Comparison of ENCODE assay signal across 13 cellular contexts in the genomic region with DNA sequence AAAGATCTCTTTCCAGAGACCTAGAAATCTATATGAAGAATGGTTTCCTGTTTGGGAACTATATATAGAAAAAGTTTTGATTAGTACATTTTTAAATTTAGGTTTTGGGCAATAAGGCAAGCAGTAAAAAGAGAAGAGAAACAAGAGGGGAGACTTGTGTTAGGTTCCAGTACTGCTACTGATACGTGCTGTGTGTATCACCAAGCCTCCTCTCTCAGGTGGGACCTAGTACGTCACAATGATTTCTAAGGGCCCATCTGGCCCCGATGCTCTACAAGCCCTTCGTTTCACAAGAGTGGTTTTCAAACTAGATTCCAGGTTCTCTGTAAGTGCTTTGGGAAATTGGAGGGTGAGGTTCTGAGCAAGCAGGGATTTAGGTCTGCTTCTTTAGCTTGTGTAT. TPM values are rescaled to one million over a fixed set of nuclear protein-coding genes. Genes with fewer than 3 reads are reported as not detected.
DNase-seq lines count a peak whose midpoint lies in the region; ATAC-seq and TF ChIP-seq lines count a peak whose summit lies in the region.
"Had no signal": no experiment of that assay in that cellular context is flagged by ENCODE, and none has a peak within 500 bp of the region (broad histone marks: within the 10 kb centered on the region; RNA-seq: fewer than 3 reads in every experiment).

No MANE protein-coding gene starts in this region.

- H3K27me3 ChIP-seq in BLaER1 treated with 17β-estradiol and CSF1 and Interleukin-3, amounts not matched to agents 10 nM and 100 nM, result no peaks in the 10 kb centered on the region
- H3K27me3 ChIP-seq in aorta (ENCODE audit: control insufficient read depth in 1 of 2, insufficient read depth in 2 of 2, low read length in 1 of 2), result no peaks in the 10 kb centered on the region
- H3K27me3 ChIP-seq: suprapubic skin had no signal

- CTCF ChIA-PET in OCI-LY7 (lab: Charles Lee; ENCODE audit: unreplicated experiment), result interaction anchor here (0.6 to 1.4 kb wide), 3 partner anchors 16 to 336 kb away, joined by 3 to 6 read pairs (median 3); no protein-coding TSS in a partner anchor

- POLR2A ChIA-PET in OCI-LY7 (lab: Charles Lee), result interaction anchor here (0.5 to 0.9 kb wide), 6 partner anchors 8 to 344 kb away, joined by 3 to 6 read pairs (median 4); no protein-coding TSS in a partner anchor

- H3K9me3 ChIP-seq in BLaER1 treated with 17β-estradiol and CSF1 and Interleukin-3, amounts not matched to agents 10 nM and 100 nM (replicated peaks in 1 of 11), result no peaks in the 10 kb centered on the region
- no peaks in the 10 kb centered on the region for H3K9me3 ChIP-seq in OCI-LY7 (ENCODE audit: low read length)
- no peaks in the 10 kb centered on the region for H3K9me3 ChIP-seq in aorta (ENCODE audit: control insufficient read depth, low read length)
- H3K9me3 ChIP-seq: psoas muscle, suprapubic skin had no signal

- H3K9me2 ChIP-seq in OCI-LY7 (ENCODE audit: insufficient read depth, low read length), result no peaks in the 10 kb centered on the region

- DNase-seq in OCI-LY7 (ENCODE audit: low spot score), result peak; percentile 37
- DNase-seq in aorta, result no peak
- no peak for DNase-seq in NCI-H1048 (lab: John Stamatoyannopoulos, UW)
- DNase-seq in SK-N-DZ (ENCODE audit: low spot score), result no peak
- DNase-seq: activated CD4-positive, alpha-beta T cell treated with anti-CD3 and anti-CD28 coated beads, Interleukin-2, amount 50 U/mL, for 48 hours; activated effector memory CD4-positive, alpha-beta T cell treated with Interleukin-2 at 50 U/mL for 16 hours; cortex of kidney; psoas muscle had no signal

- H3K9ac ChIP-seq in BLaER1 treated with 17β-estradiol and CSF1 and Interleukin-3, amounts not matched to agents 10 nM and 100 nM, result peak overlapping the region in 10 of 11 experiments; percentile 1 to 63 (median 32); a peak in 14 of 22 replicates

- no TSS peak for BruUV-seq in OCI-LY7 (replicated peaks; lab: Mats Ljungman, UMichigan)

- H2AFZ ChIP-seq in OCI-LY7 (ENCODE audit: low read length), result peak overlapping the region; percentile 38; the same call in 1 of the 2 replicates

- peaks cover 47 to 85% (median 67%) of the 10 kb centered on the region in 11 experiments for H3K36me3 ChIP-seq in BLaER1 treated with 17β-estradiol and CSF1 and Interleukin-3, amounts not matched to agents 10 nM and 100 nM
- H3K36me3 ChIP-seq in OCI-LY7 (ENCODE audit: insufficient read depth, low read length), result no peaks in the 10 kb centered on the region
- H3K36me3 ChIP-seq in aorta (ENCODE audit: control insufficient read depth in 1 of 2, insufficient read depth in 2 of 2, low read length in 1 of 2), result peaks cover 4 to 5% of the 10 kb centered on the region in 2 donors

- peaks cover 0 to 98% (median 19%) of the 10 kb centered on the region in 11 experiments; a peak in 13 of 22 replicates for H4K20me1 ChIP-seq in BLaER1 treated with 17β-estradiol and CSF1 and Interleukin-3, amounts not matched to agents 10 nM and 100 nM
- H4K20me1 ChIP-seq in OCI-LY7 (ENCODE audit: insufficient read depth, low read length), result no peaks in the 10 kb centered on the region

- intact Hi-C loops in OCI-LY7 (cut with micrococcal nuclease; ENCODE audit: unreplicated experiment), result loop anchor here (2.0 kb wide), 3 partner anchors 187 to 359 kb away; no protein-coding TSS in a partner anchor
- intact Hi-C loops in aorta (cut with DNase I), result loop anchor here (2.0 to 5.0 kb wide), 4 partner anchors 189 to 337 kb away; a partner anchor contains a TSS

- peak overlapping the region in 10 of 11 experiments; percentile 10 to 58 (median 30); a peak in 15 of 22 replicates for H3K27ac ChIP-seq in BLaER1 treated with 17β-estradiol and CSF1 and Interleukin-3, amounts not matched to agents 10 nM and 100 nM
- H3K27ac ChIP-seq in OCI-LY7 (ENCODE audit: low read depth, low read length, poor library complexity, severe bottlenecking) (no peak overlapping the region), aorta (ENCODE audit: low read depth in 1 of 2, low read length in 2 of 2) (no peak overlapping the region)
- H3K27ac ChIP-seq: psoas muscle, suprapubic skin had no signal

- no peak for TF ChIP-seq CTCF in OCI-LY7 (conservative IDR thresholded peaks at IDR 0.05; ENCODE audit: low read length)

- peak overlapping the region; percentile 30 to 79 (median 68); a peak in 21 of 22 replicates for H3K4me2 ChIP-seq in BLaER1 treated with 17β-estradiol and CSF1 and Interleukin-3, amounts not matched to agents 10 nM and 100 nM
- H3K4me2 ChIP-seq in OCI-LY7 (ENCODE audit: low read length), result peak overlapping the region; percentile 54

- ATAC-seq in GM18498 (IDR thresholded peaks at IDR 0.05; ENCODE audit: unreplicated experiment), result peak; percentile 49
- peak; percentile 42 for ATAC-seq in HG02798 (IDR thresholded peaks at IDR 0.05; ENCODE audit: poor library complexity, unreplicated experiment)
- ATAC-seq in aorta (ENCODE audit: low FRiP score), result no peak
- ATAC-seq in GM21529 (IDR thresholded peaks at IDR 0.05; ENCODE audit: unreplicated experiment), result no peak

- 80% methylated on average over 4 of the region's 4 CpGs for WGBS in aorta, 2 donors

- H3K4me3 ChIP-seq in BLaER1 treated with 17β-estradiol and CSF1 and Interleukin-3, amounts not matched to agents 10 nM and 100 nM, result no peak overlapping the region
- H3K4me3 ChIP-seq in OCI-LY7 (ENCODE audit: low read depth, low read length, poor library complexity, severe bottlenecking) (no peak overlapping the region), aorta (ENCODE audit: low read length in 2 of 2) (no peak overlapping the region)
- H3K4me3 ChIP-seq: psoas muscle, suprapubic skin had no signal

- peaks cover 54 to 68% (median 59%) of the 10 kb centered on the region in 10 experiments for H3K4me1 ChIP-seq in BLaER1 treated with 17β-estradiol and CSF1 and Interleukin-3, amounts not matched to agents 10 nM and 100 nM
- H3K4me1 ChIP-seq in OCI-LY7 (ENCODE audit: insufficient read depth, low read length, poor library complexity, severe bottlenecking) (peaks cover 38% of the 10 kb centered on the region), aorta (ENCODE audit: control insufficient read depth in 1 of 2, insufficient read depth in 2 of 2, low read length in 2 of 2) (peaks cover 3 to 6% of the 10 kb centered on the region in 2 donors)

- H3K79me2 ChIP-seq in OCI-LY7 (ENCODE audit: insufficient read depth, low read depth, low read length), result no peaks in the 10 kb centered on the region

RNA-seq across cellular contexts. Expression of a gene that starts 39.2 kb away (rescaled TPM):
- total RNA-seq in OCI-LY7 (2014; rRNA removed; shearing (Covaris generic)), result 3.2 and 3.4 TPM in 2 replicates
- total RNA-seq in OCI-LY7 (2022), result 4.8 and 4.9 TPM in 2 replicates
- 10 to 100 TPM; 26.8 to 28.0 TPM for total RNA-seq in aorta
- 10 to 100 TPM in 1 of 2 donors, 1 to 10 TPM in 1; 3.0 to 18.7 TPM for polyA plus RNA-seq in aorta
- 8.2 and 10.9 TPM in 2 replicates for polyA plus RNA-seq in SK-N-DZ (2014; cell fraction: cytosol; rRNA removed)
- polyA plus RNA-seq in SK-N-DZ (2014; cell fraction: nucleus; rRNA removed), result 34.7 and 54.8 TPM in 2 replicates

RNA-seq across cellular contexts. Expression of a gene that starts 39.5 kb away (rescaled TPM):
- 1.5 and 2.8 TPM in 2 replicates for total RNA-seq in OCI-LY7 (2014; rRNA removed; shearing (Covaris generic))
- total RNA-seq in OCI-LY7 (2022) (2.5 and 2.7 TPM in 2 replicates), aorta (10 to 100 TPM; 14.0 to 16.1 TPM)
- 1 to 10 TPM; 4.8 to 7.5 TPM for polyA plus RNA-seq in aorta
- polyA plus RNA-seq in SK-N-DZ (2014; cell fraction: cytosol; rRNA removed), result 4.4 and 5.4 TPM in 2 replicates
- polyA plus RNA-seq in SK-N-DZ (2014; cell fraction: nucleus; rRNA removed), result 1.3 and 3.5 TPM in 2 replicates

Comparison
In these comparisons a context has a peak if more than half of its experiments do, and no peak if none do; other contexts are left out.
1. H3K27ac ChIP-seq: peak in BLaER1 treated with 17β-estradiol and CSF1 and Interleukin-3, amounts not matched to agents 10 nM and 100 nM (10 of 11); none in OCI-LY7 (single experiment) and aorta (0 of 2).
2. ATAC-seq: peak in GM18498 (single experiment) and HG02798 (single experiment); none in aorta (single experiment) and GM21529 (single experiment).
3. RNA of a gene that starts 39.2 kb away (total RNA-seq): 26.8 to 28.0 TPM in aorta; 3.2 to 4.9 TPM in OCI-LY7; every median in the first group is over 4 times any median in the second.